ENCODE assay signal across 1 cellular context in genomic region chr18:26961805-26962204, GRCh38.
TF ChIP-seq lines count a peak whose summit lies in the region.

No MANE protein-coding gene starts in this region.

TF ChIP-seq in H1, 55 proteins besides CTCF, POLR2A, EP300 and RAD21:
- TF ChIP-seq CHD7 (IDR thresholded peaks at IDR 0.05; ENCODE audit: insufficient replicate concordance, low read length) (no peak), RFX5 (IDR thresholded peaks at IDR 0.05; ENCODE audit: borderline replicate concordance, low read depth, low read length) (no peak), TCF12 (IDR thresholded peaks at IDR 0.05; ENCODE audit: low read depth, low read length) (no peak), CHD1 (IDR thresholded peaks at IDR 0.05; ENCODE audit: low read depth, low read length) (no peak), TAF1 (IDR thresholded peaks at IDR 0.05; ENCODE audit: low read depth, low read length) (no peak), PHF8 (conservative IDR thresholded peaks at IDR 0.05; ENCODE audit: low read depth, low read length) (no peak), GABPA (IDR thresholded peaks at IDR 0.05; ENCODE audit: borderline replicate concordance, insufficient read depth, low read length) (no peak), SP4 (IDR thresholded peaks at IDR 0.05; ENCODE audit: low read length) (no peak), KDM1A (IDR thresholded peaks at IDR 0.05; ENCODE audit: borderline replicate concordance, low read length) (no peak), EGR1 (IDR thresholded peaks at IDR 0.05; ENCODE audit: borderline replicate concordance, low read depth, low read length) (no peak)
